In the genomic region with DNA sequence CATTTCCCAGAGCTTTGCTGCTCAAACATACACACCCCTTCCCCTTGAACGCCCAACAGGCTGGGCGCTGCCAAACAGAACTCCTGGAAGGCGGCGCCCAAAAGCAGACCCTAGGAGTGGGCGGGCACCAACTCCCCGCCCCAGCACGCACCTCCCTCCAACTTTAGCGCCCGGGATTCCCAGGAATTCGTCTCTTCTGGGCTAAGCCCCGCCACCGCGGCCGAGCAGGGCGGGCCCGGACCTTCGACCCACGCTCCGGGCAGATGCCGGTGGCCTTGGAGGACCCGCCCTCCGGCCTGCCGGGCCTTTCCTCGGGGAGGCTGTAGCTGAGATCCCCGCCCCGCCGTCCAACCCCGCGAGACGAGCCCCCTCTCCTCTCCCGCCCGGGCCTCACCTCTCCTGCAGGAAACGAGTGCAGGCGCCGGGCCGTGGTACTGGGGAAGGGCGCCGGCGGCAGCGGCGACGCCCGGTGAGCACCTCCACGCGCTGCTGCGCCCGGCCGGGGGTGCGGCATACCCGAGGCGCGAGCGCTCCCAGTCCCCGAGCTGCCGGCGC, we compare ENCODE assay signal across 1 cellular context.
TF ChIP-seq lines count a peak whose summit lies in the region.

No MANE protein-coding gene starts in this region.

TF ChIP-seq in HepG2, 621 proteins besides CTCF, POLR2A, EP300 and RAD21 (continued from another document and continues in another):
- TF ChIP-seq, protein P1, sequence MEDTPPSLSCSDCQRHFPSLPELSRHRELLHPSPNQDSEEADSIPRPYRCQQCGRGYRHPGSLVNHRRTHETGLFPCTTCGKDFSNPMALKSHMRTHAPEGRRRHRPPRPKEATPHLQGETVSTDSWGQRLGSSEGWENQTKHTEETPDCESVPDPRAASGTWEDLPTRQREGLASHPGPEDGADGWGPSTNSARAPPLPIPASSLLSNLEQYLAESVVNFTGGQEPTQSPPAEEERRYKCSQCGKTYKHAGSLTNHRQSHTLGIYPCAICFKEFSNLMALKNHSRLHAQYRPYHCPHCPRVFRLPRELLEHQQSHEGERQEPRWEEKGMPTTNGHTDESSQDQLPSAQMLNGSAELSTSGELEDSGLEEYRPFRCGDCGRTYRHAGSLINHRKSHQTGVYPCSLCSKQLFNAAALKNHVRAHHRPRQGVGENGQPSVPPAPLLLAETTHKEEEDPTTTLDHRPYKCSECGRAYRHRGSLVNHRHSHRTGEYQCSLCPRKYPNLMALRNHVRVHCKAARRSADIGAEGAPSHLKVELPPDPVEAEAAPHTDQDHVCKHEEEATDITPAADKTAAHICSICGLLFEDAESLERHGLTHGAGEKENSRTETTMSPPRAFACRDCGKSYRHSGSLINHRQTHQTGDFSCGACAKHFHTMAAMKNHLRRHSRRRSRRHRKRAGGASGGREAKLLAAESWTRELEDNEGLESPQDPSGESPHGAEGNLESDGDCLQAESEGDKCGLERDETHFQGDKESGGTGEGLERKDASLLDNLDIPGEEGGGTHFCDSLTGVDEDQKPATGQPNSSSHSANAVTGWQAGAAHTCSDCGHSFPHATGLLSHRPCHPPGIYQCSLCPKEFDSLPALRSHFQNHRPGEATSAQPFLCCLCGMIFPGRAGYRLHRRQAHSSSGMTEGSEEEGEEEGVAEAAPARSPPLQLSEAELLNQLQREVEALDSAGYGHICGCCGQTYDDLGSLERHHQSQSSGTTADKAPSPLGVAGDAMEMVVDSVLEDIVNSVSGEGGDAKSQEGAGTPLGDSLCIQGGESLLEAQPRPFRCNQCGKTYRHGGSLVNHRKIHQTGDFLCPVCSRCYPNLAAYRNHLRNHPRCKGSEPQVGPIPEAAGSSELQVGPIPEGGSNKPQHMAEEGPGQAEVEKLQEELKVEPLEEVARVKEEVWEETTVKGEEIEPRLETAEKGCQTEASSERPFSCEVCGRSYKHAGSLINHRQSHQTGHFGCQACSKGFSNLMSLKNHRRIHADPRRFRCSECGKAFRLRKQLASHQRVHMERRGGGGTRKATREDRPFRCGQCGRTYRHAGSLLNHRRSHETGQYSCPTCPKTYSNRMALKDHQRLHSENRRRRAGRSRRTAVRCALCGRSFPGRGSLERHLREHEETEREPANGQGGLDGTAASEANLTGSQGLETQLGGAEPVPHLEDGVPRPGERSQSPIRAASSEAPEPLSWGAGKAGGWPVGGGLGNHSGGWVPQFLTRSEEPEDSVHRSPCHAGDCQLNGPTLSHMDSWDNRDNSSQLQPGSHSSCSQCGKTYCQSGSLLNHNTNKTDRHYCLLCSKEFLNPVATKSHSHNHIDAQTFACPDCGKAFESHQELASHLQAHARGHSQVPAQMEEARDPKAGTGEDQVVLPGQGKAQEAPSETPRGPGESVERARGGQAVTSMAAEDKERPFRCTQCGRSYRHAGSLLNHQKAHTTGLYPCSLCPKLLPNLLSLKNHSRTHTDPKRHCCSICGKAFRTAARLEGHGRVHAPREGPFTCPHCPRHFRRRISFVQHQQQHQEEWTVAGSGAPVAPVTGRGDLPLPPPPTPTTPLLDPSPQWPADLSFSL (CRISPR knock-in tag; IDR thresholded peaks at IDR 0.05) = no peak
- peak; percentile 76 for TF ChIP-seq ARID4A (CRISPR knock-in tag; IDR thresholded peaks at IDR 0.05; ENCODE audit: borderline replicate concordance)
- no peak for TF ChIP-seq ZNF121 (CRISPR knock-in tag; IDR thresholded peaks at IDR 0.05)
- TF ChIP-seq TCF12 (IDR thresholded peaks at IDR 0.05) = no peak
- TF ChIP-seq TCF12 (CRISPR knock-in tag; IDR thresholded peaks at IDR 0.05) = no peak
- TF ChIP-seq GPN1 (CRISPR knock-in tag; IDR thresholded peaks at IDR 0.05; ENCODE audit: borderline replicate concordance) = no peak
- 0 out of 2 replicates have a peak, but pooled peaks have one; percentile 26 for TF ChIP-seq LCORL (IDR thresholded peaks at IDR 0.05)
- peak; percentile 74 for TF ChIP-seq LCORL (CRISPR knock-in tag; IDR thresholded peaks at IDR 0.05)
- no peak for TF ChIP-seq ZBTB7A (CRISPR knock-in tag; IDR thresholded peaks at IDR 0.05)
- TF ChIP-seq FOXK2 (IDR thresholded peaks at IDR 0.05) = no peak
- no peak for TF ChIP-seq DRAP1 (CRISPR knock-in tag; IDR thresholded peaks at IDR 0.05)
- TF ChIP-seq PAF1 (CRISPR knock-in tag; IDR thresholded peaks at IDR 0.05) = no peak
- TF ChIP-seq SP5 (CRISPR knock-in tag; IDR thresholded peaks at IDR 0.05; ENCODE audit: borderline replicate concordance, low read depth) = peak; percentile 82
- TF ChIP-seq DNMT1 (CRISPR knock-in tag; IDR thresholded peaks at IDR 0.05) = no peak
- TF ChIP-seq ARNTL (CRISPR knock-in tag; IDR thresholded peaks at IDR 0.05) = no peak
- no peak for TF ChIP-seq ZBTB1 (CRISPR knock-in tag; IDR thresholded peaks at IDR 0.05; ENCODE audit: borderline replicate concordance)
- TF ChIP-seq TEF (CRISPR knock-in tag; IDR thresholded peaks at IDR 0.05) = no peak
- TF ChIP-seq ZNF570 (CRISPR knock-in tag; IDR thresholded peaks at IDR 0.05; ENCODE audit: borderline replicate concordance) = no peak
- TF ChIP-seq, protein P2, sequence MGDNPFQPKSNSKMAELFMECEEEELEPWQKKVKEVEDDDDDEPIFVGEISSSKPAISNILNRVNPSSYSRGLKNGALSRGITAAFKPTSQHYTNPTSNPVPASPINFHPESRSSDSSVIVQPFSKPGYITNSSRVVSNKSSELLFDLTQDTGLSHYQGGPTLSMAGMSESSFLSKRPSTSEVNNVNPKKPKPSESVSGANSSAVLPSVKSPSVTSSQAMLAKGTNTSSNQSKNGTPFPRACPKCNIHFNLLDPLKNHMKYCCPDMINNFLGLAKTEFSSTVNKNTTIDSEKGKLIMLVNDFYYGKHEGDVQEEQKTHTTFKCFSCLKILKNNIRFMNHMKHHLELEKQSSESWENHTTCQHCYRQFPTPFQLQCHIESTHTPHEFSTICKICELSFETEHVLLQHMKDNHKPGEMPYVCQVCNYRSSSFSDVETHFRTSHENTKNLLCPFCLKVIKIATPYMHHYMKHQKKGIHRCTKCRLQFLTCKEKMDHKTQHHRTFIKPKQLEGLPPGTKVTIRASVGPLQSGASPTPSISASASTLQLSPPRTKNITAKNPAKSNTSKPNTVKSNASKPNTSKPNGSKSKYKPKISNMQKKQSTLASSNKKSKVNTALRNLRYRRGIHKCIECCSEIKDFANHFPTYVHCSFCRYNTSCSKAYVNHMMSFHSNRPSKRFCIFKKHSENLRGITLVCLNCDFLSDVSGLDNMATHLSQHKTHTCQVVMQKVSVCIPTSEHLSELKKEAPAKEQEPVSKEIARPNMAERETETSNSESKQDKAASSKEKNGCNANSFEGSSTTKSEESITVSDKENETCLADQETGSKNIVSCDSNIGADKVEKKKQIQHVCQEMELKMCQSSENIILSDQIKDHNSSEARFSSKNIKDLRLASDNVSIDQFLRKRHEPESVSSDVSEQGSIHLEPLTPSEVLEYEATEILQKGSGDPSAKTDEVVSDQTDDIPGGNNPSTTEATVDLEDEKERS (CRISPR knock-in tag; IDR thresholded peaks at IDR 0.05) = no peak
- no peak; the same call in 1 of the 2 replicates for TF ChIP-seq ZNF747 (CRISPR knock-in tag; IDR thresholded peaks at IDR 0.05; ENCODE audit: borderline replicate concordance)
- TF ChIP-seq ZNF143 (CRISPR knock-in tag; IDR thresholded peaks at IDR 0.05) = 0 out of 2 replicates have a peak, but pooled peaks have one; percentile 6
- no peak for TF ChIP-seq ZSCAN20 (CRISPR knock-in tag; IDR thresholded peaks at IDR 0.05; ENCODE audit: borderline replicate concordance)
- TF ChIP-seq KLF16 (CRISPR knock-in tag; IDR thresholded peaks at IDR 0.05) = 0 out of 4 replicates have a peak, but pooled peaks of 1 of the 2 experiments have one; percentile 8
- 0 out of 2 replicates have a peak, but pooled peaks have one; percentile 10 for TF ChIP-seq KAT8 (CRISPR knock-in tag; IDR thresholded peaks at IDR 0.05)
- no peak; the same call in none of the 2 replicates for TF ChIP-seq SP4 (CRISPR knock-in tag; IDR thresholded peaks at IDR 0.05)
- TF ChIP-seq, protein P3, sequence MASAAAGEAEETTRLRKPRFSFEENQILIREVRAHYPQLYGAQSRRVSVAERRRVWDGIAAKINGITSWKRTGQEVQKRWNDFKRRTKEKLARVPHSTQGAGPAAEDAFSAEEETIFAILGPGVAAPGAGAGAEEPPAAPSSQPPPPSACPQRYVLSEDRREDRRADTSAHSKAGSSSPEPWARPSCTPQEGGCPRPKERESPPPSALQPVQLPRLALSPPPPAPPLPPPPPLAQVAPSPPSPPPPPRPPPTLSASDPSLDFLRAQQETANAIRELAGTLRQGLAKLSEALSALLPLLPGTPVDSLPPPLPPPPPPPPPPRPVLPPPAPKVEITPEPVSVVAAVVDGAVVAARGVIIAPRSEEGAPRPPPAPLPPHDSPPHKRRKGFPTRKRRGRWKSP (CRISPR knock-in tag; IDR thresholded peaks at IDR 0.05) = peak; percentile 91; the same call in 1 of the 2 replicates
- TF ChIP-seq AKAP8 (CRISPR knock-in tag; IDR thresholded peaks at IDR 0.05) = no peak
- no peak for TF ChIP-seq HMGA1 (CRISPR knock-in tag; conservative IDR thresholded peaks at IDR 0.05)
- TF ChIP-seq MEF2D (CRISPR knock-in tag; IDR thresholded peaks at IDR 0.05) = 0 out of 2 replicates have a peak, but pooled peaks have one; percentile 31
- TF ChIP-seq, protein P4, sequence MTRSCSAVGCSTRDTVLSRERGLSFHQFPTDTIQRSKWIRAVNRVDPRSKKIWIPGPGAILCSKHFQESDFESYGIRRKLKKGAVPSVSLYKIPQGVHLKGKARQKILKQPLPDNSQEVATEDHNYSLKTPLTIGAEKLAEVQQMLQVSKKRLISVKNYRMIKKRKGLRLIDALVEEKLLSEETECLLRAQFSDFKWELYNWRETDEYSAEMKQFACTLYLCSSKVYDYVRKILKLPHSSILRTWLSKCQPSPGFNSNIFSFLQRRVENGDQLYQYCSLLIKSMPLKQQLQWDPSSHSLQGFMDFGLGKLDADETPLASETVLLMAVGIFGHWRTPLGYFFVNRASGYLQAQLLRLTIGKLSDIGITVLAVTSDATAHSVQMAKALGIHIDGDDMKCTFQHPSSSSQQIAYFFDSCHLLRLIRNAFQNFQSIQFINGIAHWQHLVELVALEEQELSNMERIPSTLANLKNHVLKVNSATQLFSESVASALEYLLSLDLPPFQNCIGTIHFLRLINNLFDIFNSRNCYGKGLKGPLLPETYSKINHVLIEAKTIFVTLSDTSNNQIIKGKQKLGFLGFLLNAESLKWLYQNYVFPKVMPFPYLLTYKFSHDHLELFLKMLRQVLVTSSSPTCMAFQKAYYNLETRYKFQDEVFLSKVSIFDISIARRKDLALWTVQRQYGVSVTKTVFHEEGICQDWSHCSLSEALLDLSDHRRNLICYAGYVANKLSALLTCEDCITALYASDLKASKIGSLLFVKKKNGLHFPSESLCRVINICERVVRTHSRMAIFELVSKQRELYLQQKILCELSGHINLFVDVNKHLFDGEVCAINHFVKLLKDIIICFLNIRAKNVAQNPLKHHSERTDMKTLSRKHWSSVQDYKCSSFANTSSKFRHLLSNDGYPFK (CRISPR knock-in tag; IDR thresholded peaks at IDR 0.05; ENCODE audit: borderline replicate concordance) = peak; percentile 45; the same call in 1 of the 2 replicates
- no peak for TF ChIP-seq ATF7 (IDR thresholded peaks at IDR 0.05)
- TF ChIP-seq ATF7 (CRISPR knock-in tag; IDR thresholded peaks at IDR 0.05) = no peak
- no peak for TF ChIP-seq TEAD2 (CRISPR knock-in tag; IDR thresholded peaks at IDR 0.05)
- no peak for TF ChIP-seq ZNF460 (CRISPR knock-in tag; IDR thresholded peaks at IDR 0.05; ENCODE audit: borderline replicate concordance)
